ENCODE assay signal across 26 cellular contexts in genomic region chr7:137790828-137791227, GRCh38.
"Had no signal": no experiment of that assay in that cellular context is flagged by ENCODE, and none has a peak within 500 bp of the region (broad histone marks: within the 10 kb centered on the region; RNA-seq: fewer than 3 reads in every experiment).

No MANE protein-coding gene starts in this region.

- DNase-seq: activated B cell treated with CpG ODN at 0.5 μM for 24 hours; activated CD4-positive, alpha-beta memory T cell treated with anti-CD3 and anti-CD28 coated beads for 36 hours; activated CD4-positive, alpha-beta T cell treated with anti-CD3 and anti-CD28 coated beads for 4 hours; activated naive CD4-positive, alpha-beta T cell; activated naive CD8-positive, alpha-beta T cell treated with anti-CD3 and anti-CD28 coated beads, Interleukin-2, amount 10 ng/mL, durations not matched to agents 7 days and 5 days; body of pancreas; central memory CD4-positive, alpha-beta T cell; colonic mucosa; foreskin melanocyte; glutamatergic neuron; hypothalamus; islet precursor cell; left ventricle myocardium inferior; mammary epithelial cell; nephron progenitor cell; occipital lobe; right cardiac atrium; small intestine; stimulated activated CD4-positive, alpha-beta T cell treated with anti-CD3 and anti-CD28 coated beads, Interleukin-15, amount 100 ng/mL, for 24 hours; stimulated activated CD4-positive, alpha-beta T cell treated with anti-CD3 and anti-CD28 coated beads, Interleukin-2, amount 100 ng/mL, for 48 hours; stomach; T-cell; upper lobe of right lung had no signal

- ATAC-seq: body of pancreas; right cardiac atrium; SK-N-SH treated with all-trans-retinoic acid at 6 μM for 48 hours; stimulated activated effector memory CD8-positive, alpha-beta T cell treated with anti-CD3 and anti-CD28 coated beads, Interleukin-12 subunit alpha, Interleukin-12 subunit beta, amount 100 ng/mL, for 72 hours; T-cell; upper lobe of right lung had no signal

- H3K4me3 ChIP-seq: body of pancreas, colonic mucosa, esophagus muscularis mucosa, left ventricle myocardium inferior, stomach, upper lobe of right lung had no signal

- FAIRE-seq: small intestine had no signal
